In the genomic region with DNA sequence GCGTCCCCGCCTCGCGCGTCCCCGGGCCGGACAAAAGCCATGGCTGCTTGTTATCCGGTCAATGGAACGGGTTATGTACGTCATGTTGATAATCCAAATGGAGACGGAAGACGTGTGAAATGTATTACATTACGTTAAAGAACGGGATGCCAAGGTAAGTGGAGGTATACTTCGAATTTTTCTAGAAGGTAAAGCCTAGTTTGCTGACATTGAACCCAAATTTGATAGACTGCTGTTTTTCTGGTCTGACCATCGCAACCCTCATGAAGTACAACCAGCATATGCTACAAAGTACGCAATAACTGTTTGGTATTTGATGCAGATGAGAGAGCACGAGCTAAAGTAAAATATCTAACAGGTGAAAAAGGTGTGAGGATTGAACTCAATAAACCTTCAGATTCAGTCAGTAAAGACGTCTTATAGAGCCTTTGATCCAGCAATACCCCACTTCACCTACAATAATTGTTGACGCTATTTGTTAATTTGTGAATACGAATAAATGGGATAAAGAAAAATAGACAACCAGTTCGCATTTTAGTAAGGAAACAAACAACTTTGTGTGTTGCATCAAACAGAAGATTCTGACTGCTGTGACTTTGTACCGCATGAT, we compare ENCODE assay signal across 1 cellular context.
TF ChIP-seq lines count a peak whose summit lies in the region.

No MANE protein-coding gene starts in this region.

TF ChIP-seq in HepG2, 621 proteins besides CTCF, POLR2A, EP300 and RAD21:
- no peak for TF ChIP-seq ZFX (CRISPR knock-in tag; IDR thresholded peaks at IDR 0.05; ENCODE audit: low read depth)
- TF ChIP-seq HNF4G (IDR thresholded peaks at IDR 0.05; ENCODE audit: borderline replicate concordance, low read depth, low read length) = no peak
- peak; percentile 6; the same call in 1 of the 2 replicates for TF ChIP-seq HNF4G (CRISPR knock-in tag; IDR thresholded peaks at IDR 0.05; ENCODE audit: borderline replicate concordance, low read depth)
- peak; percentile 61 for TF ChIP-seq CCDC6 (CRISPR knock-in tag; IDR thresholded peaks at IDR 0.05)
TF ChIP-seq in HepG2: peak in this region for 2.
